Comparison of ENCODE assay signal across 16 cellular contexts in genomic region chr12:6847676-6848075, GRCh38. TPM values are rescaled to one million over a fixed set of nuclear protein-coding genes. Genes with fewer than 3 reads are reported as not detected.
A peak's percentile ranks its signal among the peaks of the same experiment; 100 is the strongest.
DNase-seq lines count a peak whose midpoint lies in the region; ATAC-seq and TF ChIP-seq lines count a peak whose summit lies in the region.
"Had no signal": no experiment of that assay in that cellular context is flagged by ENCODE, and none has a peak within 500 bp of the region (broad histone marks: within the 10 kb centered on the region; RNA-seq: fewer than 3 reads in every experiment).

No MANE protein-coding gene starts in this region.

- POLR2A ChIA-PET in activated CD8-positive, alpha-beta T cell treated with anti-CD3 and anti-CD28 coated beads, Interleukin-2, amount 10 ng/mL, durations not matched to agents 7 days and 5 days (lab: Charles Lee) = no interaction called here
- POLR2A ChIA-PET in activated CD8-positive, alpha-beta T cell treated with anti-CD3 and anti-CD28 coated beads for 36 hours (lab: Charles Lee) = interaction anchor here (1.0 to 11.4 kb wide), 2 partner anchors 21 to 280 kb away, joined by 3 to 218 read pairs; partner anchors contain the start of genes SPSB2 and TPI1
- POLR2A ChIA-PET in HEK293 (lab: Yijun Ruan, JAX) = interaction anchor here (1.0 to 2.5 kb wide), 2 partner anchors 25 to 159 kb away, joined by 4 to 8 read pairs; partner anchors contain the start of genes SPSB2 and ZNF384

- H3K4me1 ChIP-seq in HEK293 (ENCODE audit: control insufficient read depth, insufficient read depth, low read length) = peaks cover 7% of the 10 kb centered on the region

- no peak for TF ChIP-seq CTCF in activated CD8-positive, alpha-beta T cell treated with anti-CD3 and anti-CD28 coated beads for 36 hours (IDR thresholded peaks at IDR 0.05)
- TF ChIP-seq CTCF in HEK293 (tag by site-specific recombination; IDR thresholded peaks at IDR 0.05) (no peak), type B pancreatic cell (conservative IDR thresholded peaks at IDR 0.05) (no peak)

- no peak for ATAC-seq in activated CD8-positive, alpha-beta T cell treated with anti-CD3 and anti-CD28 coated beads, Interleukin-2, amount 10 ng/mL, durations not matched to agents 7 days and 5 days
- ATAC-seq in activated CD8-positive, alpha-beta T cell treated with anti-CD3 and anti-CD28 coated beads for 36 hours = no peak

- H3K9me3 ChIP-seq in HEK293 (ENCODE audit: control insufficient read depth, insufficient read depth, low read depth, low read length) = no peaks in the 10 kb centered on the region
- H3K9me3 ChIP-seq: MG63 had no signal

- no peak for DNase-seq in activated CD8-positive, alpha-beta T cell treated with anti-CD3 and anti-CD28 coated beads, Interleukin-2, amount 10 ng/mL, durations not matched to agents 7 days and 5 days
- DNase-seq in activated CD8-positive, alpha-beta T cell treated with anti-CD3 and anti-CD28 coated beads for 36 hours = no peak
- DNase-seq in activated T-helper 2 cell treated with anti-CD3 and anti-CD28 coated beads, Interferon-gamma antibody, Interleukin-2, Interleukin-4, amounts not matched to agents 10 μg/mL and 5 μg/mL and 100 μg/mL, durations not matched to agents 14 hours and 24 hours and 36 hours (ENCODE audit: low spot score) = no peak
- no peak for DNase-seq in type B pancreatic cell (ENCODE audit: extremely low spot score, unreplicated experiment)
- no peak for DNase-seq in posterior cingulate gyrus
- DNase-seq in middle frontal gyrus (ENCODE audit: extremely low spot score, low spot score) = no peak
- DNase-seq: COR-L47, DMS53, MG63, NCI-H1092 treated with DMSO at 0.1 percent for 48 hours, NCI-H2081 treated with DMSO at 0.1 percent for 48 hours, NCI-H2227 treated with DMSO at 0.1 percent for 48 hours, NCI-H526, SHP77 treated with DMSO at 0.1 percent for 48 hours had no signal

- CTCF ChIA-PET in activated CD8-positive, alpha-beta T cell treated with anti-CD3 and anti-CD28 coated beads, Interleukin-2, amount 10 ng/mL, durations not matched to agents 7 days and 5 days (lab: Charles Lee) = interaction anchor here (13.9 kb wide), 1 partner anchor 12 kb away, joined by 130 read pairs; the partner anchor contains the start of gene GNB3
- CTCF ChIA-PET in activated CD8-positive, alpha-beta T cell treated with anti-CD3 and anti-CD28 coated beads for 36 hours (lab: Charles Lee) = interaction anchor here (6.7 kb wide), 1 partner anchor 14 kb away, joined by 80 read pairs; no protein-coding TSS in a partner anchor
- CTCF ChIA-PET in HEK293 (lab: Yijun Ruan, JAX) = interaction anchor here (1.2 to 8.1 kb wide), 4 partner anchors 8 to 95 kb away, joined by 3 to 75 read pairs (median 4); partner anchors contain the start of genes MLF2 and TPI1

- H3K4me3 ChIP-seq in HEK293 (ENCODE audit: low read depth, low read length) = no peak overlapping the region
- H3K4me3 ChIP-seq: MG63 had no signal

- peaks cover 29 to 78% of the 10 kb centered on the region in 2 experiments for H3K36me3 ChIP-seq in HEK293 (ENCODE audit: control insufficient read depth in 2 of 2, insufficient read depth in 1 of 2, low read length in 2 of 2)

- no peaks in the 10 kb centered on the region for H3K27me3 Mint-ChIP-seq in activated CD8-positive, alpha-beta T cell treated with anti-CD3 and anti-CD28 coated beads, Interleukin-2, amount 10 ng/mL, durations not matched to agents 7 days and 5 days (ENCODE audit: low read depth)
- no peaks in the 10 kb centered on the region for H3K27me3 Mint-ChIP-seq in activated CD8-positive, alpha-beta T cell treated with anti-CD3 and anti-CD28 coated beads for 36 hours
- H3K27me3 Mint-ChIP-seq in activated T-helper 2 cell treated with anti-CD3 and anti-CD28 coated beads, Interferon-gamma antibody, Interleukin-2, Interleukin-4, amounts not matched to agents 10 μg/mL and 5 μg/mL and 100 μg/mL, durations not matched to agents 14 hours and 24 hours and 36 hours (ENCODE audit: low read depth) = no peaks in the 10 kb centered on the region
- H3K27me3 Mint-ChIP-seq in type B pancreatic cell = peaks cover 2% of the 10 kb centered on the region

- peaks cover 24% of the 10 kb centered on the region for H3K4me1 Mint-ChIP-seq in activated CD8-positive, alpha-beta T cell treated with anti-CD3 and anti-CD28 coated beads, Interleukin-2, amount 10 ng/mL, durations not matched to agents 7 days and 5 days (ENCODE audit: low read depth)
- H3K4me1 Mint-ChIP-seq in activated CD8-positive, alpha-beta T cell treated with anti-CD3 and anti-CD28 coated beads for 36 hours (ENCODE audit: low read depth) = peaks cover 14% of the 10 kb centered on the region
- H3K4me1 Mint-ChIP-seq in activated T-helper 2 cell treated with anti-CD3 and anti-CD28 coated beads, Interferon-gamma antibody, Interleukin-2, Interleukin-4, amounts not matched to agents 10 μg/mL and 5 μg/mL and 100 μg/mL, durations not matched to agents 14 hours and 24 hours and 36 hours (ENCODE audit: low read depth) = peaks cover 21% of the 10 kb centered on the region
- H3K4me1 Mint-ChIP-seq in type B pancreatic cell (ENCODE audit: unreplicated experiment) = peaks cover 4% of the 10 kb centered on the region

- no peaks in the 10 kb centered on the region for H3K9me3 Mint-ChIP-seq in activated CD8-positive, alpha-beta T cell treated with anti-CD3 and anti-CD28 coated beads, Interleukin-2, amount 10 ng/mL, durations not matched to agents 7 days and 5 days (ENCODE audit: insufficient read depth)
- no peaks in the 10 kb centered on the region for H3K9me3 Mint-ChIP-seq in activated CD8-positive, alpha-beta T cell treated with anti-CD3 and anti-CD28 coated beads for 36 hours
- no peaks in the 10 kb centered on the region for H3K9me3 Mint-ChIP-seq in activated T-helper 2 cell treated with anti-CD3 and anti-CD28 coated beads, Interferon-gamma antibody, Interleukin-2, Interleukin-4, amounts not matched to agents 10 μg/mL and 5 μg/mL and 100 μg/mL, durations not matched to agents 14 hours and 24 hours and 36 hours
- no peaks in the 10 kb centered on the region for H3K9me3 Mint-ChIP-seq in type B pancreatic cell
- H3K9me3 Mint-ChIP-seq: CD14-positive monocyte had no signal

- no peak overlapping the region for H3K27ac ChIP-seq in HEK293 (ENCODE audit: extremely low read depth, low read depth, low read length)

- intact Hi-C loops in activated CD8-positive, alpha-beta T cell treated with anti-CD3 and anti-CD28 coated beads for 36 hours (cut with micrococcal nuclease) = no loop called here
- intact Hi-C loops in activated T-helper 2 cell treated with anti-CD3 and anti-CD28 coated beads, Interferon-gamma antibody, Interleukin-2, Interleukin-4, amounts not matched to agents 10 μg/mL and 5 μg/mL and 100 μg/mL, durations not matched to agents 14 hours and 24 hours and 36 hours (cut with micrococcal nuclease) = no loop called here
- intact Hi-C loops in posterior cingulate gyrus (cut with DNase I) = no loop called here

- H3K4me3 Mint-ChIP-seq in activated CD8-positive, alpha-beta T cell treated with anti-CD3 and anti-CD28 coated beads, Interleukin-2, amount 10 ng/mL, durations not matched to agents 7 days and 5 days = no peak overlapping the region
- H3K4me3 Mint-ChIP-seq in activated CD8-positive, alpha-beta T cell treated with anti-CD3 and anti-CD28 coated beads for 36 hours = no peak overlapping the region
- peak overlapping the region; percentile 60 for H3K4me3 Mint-ChIP-seq in activated T-helper 2 cell treated with anti-CD3 and anti-CD28 coated beads, Interferon-gamma antibody, Interleukin-2, Interleukin-4, amounts not matched to agents 10 μg/mL and 5 μg/mL and 100 μg/mL, durations not matched to agents 14 hours and 24 hours and 36 hours (ENCODE audit: low read depth)
- H3K4me3 Mint-ChIP-seq in type B pancreatic cell = peak overlapping the region; percentile 8
- H3K4me3 Mint-ChIP-seq: CD14-positive monocyte had no signal

- H3K36me3 Mint-ChIP-seq in activated CD8-positive, alpha-beta T cell treated with anti-CD3 and anti-CD28 coated beads, Interleukin-2, amount 10 ng/mL, durations not matched to agents 7 days and 5 days (ENCODE audit: low read depth) = peaks cover 45% of the 10 kb centered on the region
- H3K36me3 Mint-ChIP-seq in activated CD8-positive, alpha-beta T cell treated with anti-CD3 and anti-CD28 coated beads for 36 hours (ENCODE audit: low read depth) = peaks cover 26% of the 10 kb centered on the region
- H3K36me3 Mint-ChIP-seq in activated T-helper 2 cell treated with anti-CD3 and anti-CD28 coated beads, Interferon-gamma antibody, Interleukin-2, Interleukin-4, amounts not matched to agents 10 μg/mL and 5 μg/mL and 100 μg/mL, durations not matched to agents 14 hours and 24 hours and 36 hours (ENCODE audit: low read depth) = peaks cover 34% of the 10 kb centered on the region
- peaks cover 28% of the 10 kb centered on the region for H3K36me3 Mint-ChIP-seq in type B pancreatic cell

- H3K27ac Mint-ChIP-seq in activated CD8-positive, alpha-beta T cell treated with anti-CD3 and anti-CD28 coated beads, Interleukin-2, amount 10 ng/mL, durations not matched to agents 7 days and 5 days = peak overlapping the region; percentile 26
- no peak overlapping the region for H3K27ac Mint-ChIP-seq in activated CD8-positive, alpha-beta T cell treated with anti-CD3 and anti-CD28 coated beads for 36 hours
- peak overlapping the region; percentile 40 for H3K27ac Mint-ChIP-seq in activated T-helper 2 cell treated with anti-CD3 and anti-CD28 coated beads, Interferon-gamma antibody, Interleukin-2, Interleukin-4, amounts not matched to agents 10 μg/mL and 5 μg/mL and 100 μg/mL, durations not matched to agents 14 hours and 24 hours and 36 hours
- no peak overlapping the region for H3K27ac Mint-ChIP-seq in type B pancreatic cell

RNA-seq across cellular contexts. Expression of gene CDCA3, which starts 3.4 kb away (rescaled TPM):
- total RNA-seq in activated CD8-positive, alpha-beta T cell treated with anti-CD3 and anti-CD28 coated beads, Interleukin-2, amount 10 ng/mL, durations not matched to agents 7 days and 5 days = 100 to 1,000 TPM; 103 to 115 TPM
- 10 to 100 TPM; 74.6 to 83.8 TPM for total RNA-seq in activated CD8-positive, alpha-beta T cell treated with anti-CD3 and anti-CD28 coated beads for 36 hours
- total RNA-seq in activated T-helper 2 cell treated with anti-CD3 and anti-CD28 coated beads, Interferon-gamma antibody, Interleukin-2, Interleukin-4, amounts not matched to agents 10 μg/mL and 5 μg/mL and 100 μg/mL, durations not matched to agents 14 hours and 24 hours and 36 hours = 41.6 and 42.1 TPM in 2 replicates
- 31.7 and 33.5 TPM in 2 replicates for total RNA-seq in type B pancreatic cell (ENCODE audit: low replicate concordance)

RNA-seq across cellular contexts. Expression of gene USP5, which starts 4.3 kb away (rescaled TPM):
- total RNA-seq in activated CD8-positive, alpha-beta T cell treated with anti-CD3 and anti-CD28 coated beads, Interleukin-2, amount 10 ng/mL, durations not matched to agents 7 days and 5 days = 100 to 1,000 TPM; 105 to 108 TPM
- 100 to 1,000 TPM; 109 to 112 TPM for total RNA-seq in activated CD8-positive, alpha-beta T cell treated with anti-CD3 and anti-CD28 coated beads for 36 hours
- total RNA-seq in activated T-helper 2 cell treated with anti-CD3 and anti-CD28 coated beads, Interferon-gamma antibody, Interleukin-2, Interleukin-4, amounts not matched to agents 10 μg/mL and 5 μg/mL and 100 μg/mL, durations not matched to agents 14 hours and 24 hours and 36 hours = 133 and 134 TPM in 2 replicates
- 121 and 198 TPM in 2 replicates for total RNA-seq in type B pancreatic cell (ENCODE audit: low replicate concordance)

RNA-seq across cellular contexts. Expression of gene GNB3, which starts 7.0 kb away (rescaled TPM):
- under 1 TPM in 1 of 2 experiments, not detected in 1; 0.08 TPM for total RNA-seq in activated CD8-positive, alpha-beta T cell treated with anti-CD3 and anti-CD28 coated beads, Interleukin-2, amount 10 ng/mL, durations not matched to agents 7 days and 5 days
- total RNA-seq in activated CD8-positive, alpha-beta T cell treated with anti-CD3 and anti-CD28 coated beads for 36 hours = 1 to 10 TPM in 1 of 2 experiments, under 1 TPM in 1; 0.50 to 1.1 TPM
- 1.2 and 1.3 TPM in 2 replicates for total RNA-seq in activated T-helper 2 cell treated with anti-CD3 and anti-CD28 coated beads, Interferon-gamma antibody, Interleukin-2, Interleukin-4, amounts not matched to agents 10 μg/mL and 5 μg/mL and 100 μg/mL, durations not matched to agents 14 hours and 24 hours and 36 hours
- 6.3 and 25.2 TPM in 2 replicates for total RNA-seq in type B pancreatic cell (ENCODE audit: low replicate concordance)

RNA-seq across cellular contexts. Expression of gene P3H3, which starts 19.5 kb away (rescaled TPM):
- total RNA-seq in activated CD8-positive, alpha-beta T cell treated with anti-CD3 and anti-CD28 coated beads, Interleukin-2, amount 10 ng/mL, durations not matched to agents 7 days and 5 days = under 1 TPM in 1 of 2 experiments, not detected in 1; 0.26 TPM
- 1 to 10 TPM; 2.1 to 2.3 TPM for total RNA-seq in activated CD8-positive, alpha-beta T cell treated with anti-CD3 and anti-CD28 coated beads for 36 hours
- 5.2 and 5.3 TPM in 2 replicates for total RNA-seq in activated T-helper 2 cell treated with anti-CD3 and anti-CD28 coated beads, Interferon-gamma antibody, Interleukin-2, Interleukin-4, amounts not matched to agents 10 μg/mL and 5 μg/mL and 100 μg/mL, durations not matched to agents 14 hours and 24 hours and 36 hours
- 40.7 and 66.0 TPM in 2 replicates for total RNA-seq in type B pancreatic cell (ENCODE audit: low replicate concordance)

RNA-seq across cellular contexts. Expression of gene TPI1, which starts 19.7 kb away (rescaled TPM):
- total RNA-seq in activated CD8-positive, alpha-beta T cell treated with anti-CD3 and anti-CD28 coated beads, Interleukin-2, amount 10 ng/mL, durations not matched to agents 7 days and 5 days = 1,000 to 10,000 TPM; 1,505 to 1,545 TPM
- 1,000 to 10,000 TPM; 1,714 to 1,776 TPM for total RNA-seq in activated CD8-positive, alpha-beta T cell treated with anti-CD3 and anti-CD28 coated beads for 36 hours
- 1,708 and 1,711 TPM in 2 replicates for total RNA-seq in activated T-helper 2 cell treated with anti-CD3 and anti-CD28 coated beads, Interferon-gamma antibody, Interleukin-2, Interleukin-4, amounts not matched to agents 10 μg/mL and 5 μg/mL and 100 μg/mL, durations not matched to agents 14 hours and 24 hours and 36 hours
- total RNA-seq in type B pancreatic cell (ENCODE audit: low replicate concordance) = 565 and 954 TPM in 2 replicates

Comparison
In these comparisons a context has a peak if more than half of its experiments do, and no peak if none do; other contexts are left out.
1. H3K27ac Mint-ChIP-seq: peak in activated CD8-positive, alpha-beta T cell treated with anti-CD3 and anti-CD28 coated beads, Interleukin-2, amount 10 ng/mL, durations not matched to agents 7 days and 5 days (single experiment) and activated T-helper 2 cell treated with anti-CD3 and anti-CD28 coated beads, Interferon-gamma antibody, Interleukin-2, Interleukin-4, amounts not matched to agents 10 μg/mL and 5 μg/mL and 100 μg/mL, durations not matched to agents 14 hours and 24 hours and 36 hours (single experiment); none in activated CD8-positive, alpha-beta T cell treated with anti-CD3 and anti-CD28 coated beads for 36 hours (single experiment) and type B pancreatic cell (single experiment).
2. H3K4me3 Mint-ChIP-seq: peak in activated T-helper 2 cell treated with anti-CD3 and anti-CD28 coated beads, Interferon-gamma antibody, Interleukin-2, Interleukin-4, amounts not matched to agents 10 μg/mL and 5 μg/mL and 100 μg/mL, durations not matched to agents 14 hours and 24 hours and 36 hours (single experiment) and type B pancreatic cell (single experiment); none in activated CD8-positive, alpha-beta T cell treated with anti-CD3 and anti-CD28 coated beads, Interleukin-2, amount 10 ng/mL, durations not matched to agents 7 days and 5 days (single experiment) and activated CD8-positive, alpha-beta T cell treated with anti-CD3 and anti-CD28 coated beads for 36 hours (single experiment).